Comparison of ENCODE assay signal across 31 cellular contexts in the genomic region with DNA sequence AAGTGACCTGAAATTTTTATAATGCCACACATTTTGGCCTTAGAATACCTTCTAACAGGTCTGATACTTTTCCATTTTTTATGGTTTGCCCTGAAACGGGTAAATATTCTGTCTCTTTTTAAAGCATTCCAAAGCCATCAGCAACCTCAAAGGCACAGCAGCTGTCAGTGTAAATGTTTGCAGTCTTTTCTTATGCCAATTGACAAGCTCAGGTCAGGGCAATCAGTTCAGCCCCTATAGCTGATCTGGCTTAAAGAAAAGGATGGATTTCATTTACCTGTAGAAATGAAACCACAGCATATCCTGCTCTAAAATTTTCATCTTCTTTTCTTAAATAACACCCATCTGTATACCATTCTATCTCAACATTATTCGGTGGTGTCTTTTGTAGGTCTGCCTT.
"Had no signal": no experiment of that assay in that cellular context is flagged by ENCODE, and none has a peak within 500 bp of the region (broad histone marks: within the 10 kb centered on the region; RNA-seq: fewer than 3 reads in every experiment).

No MANE protein-coding gene starts in this region.

- H3K4me3 Mint-ChIP-seq: dendritic cell treated with granulocyte-macrophage colony-stimulating factor and Interleukin-4, amounts not matched to agents 40 ng/mL and 50 ng/mL, for 4 days; effector memory CD8-positive, alpha-beta T cell; endodermal cell; immature natural killer cell; mesothelial cell of epicardium; naive B cell; naive thymus-derived CD8-positive, alpha-beta T cell had no signal

- H3K27ac ChIP-seq: colonic mucosa, epithelial cell of prostate, esophagus squamous epithelium, gastrocnemius medialis, heart right ventricle, hepatocyte, left ventricle myocardium inferior, lower lobe of right lung had no signal

- DNase-seq: colonic mucosa; cortex of kidney; effector CD8-positive, alpha-beta T cell; effector memory CD8-positive, alpha-beta T cell; endodermal cell; erythroblast; esophagus squamous epithelium; foreskin fibroblast; foreskin melanocyte; gastrocnemius medialis; glutamatergic neuron; head of caudate nucleus; heart right ventricle; hypothalamus; immature natural killer cell; islet precursor cell; kidney; kidney glomerular epithelial cell; left colon; left ventricle myocardium inferior; lower lobe of right lung; mesenchymal stem cell; mucosa of descending colon; naive B cell; naive thymus-derived CD8-positive, alpha-beta T cell had no signal

- H3K9me3 ChIP-seq: colonic mucosa, esophagus squamous epithelium, gastrocnemius medialis, heart right ventricle, left ventricle myocardium inferior, lower lobe of right lung, mucosa of descending colon had no signal

- H3K27ac Mint-ChIP-seq: dendritic cell treated with granulocyte-macrophage colony-stimulating factor and Interleukin-4, amounts not matched to agents 40 ng/mL and 50 ng/mL, for 4 days; effector memory CD8-positive, alpha-beta T cell; endodermal cell; immature natural killer cell; mesothelial cell of epicardium; naive B cell; naive thymus-derived CD8-positive, alpha-beta T cell had no signal

- H3K9me3 Mint-ChIP-seq: endodermal cell; immature natural killer cell; mesothelial cell of epicardium; naive thymus-derived CD8-positive, alpha-beta T cell had no signal

- H3K4me3 ChIP-seq: colonic mucosa, esophagus squamous epithelium, gastrocnemius medialis, heart right ventricle, hepatocyte, left ventricle myocardium inferior, lower lobe of right lung, mucosa of descending colon had no signal

- H3K4me1 Mint-ChIP-seq: endodermal cell; immature natural killer cell; mesothelial cell of epicardium; naive B cell; naive thymus-derived CD8-positive, alpha-beta T cell had no signal

- H3K4me1 ChIP-seq: colonic mucosa, esophagus squamous epithelium, gastrocnemius medialis, heart right ventricle, left ventricle myocardium inferior, lower lobe of right lung had no signal

- H3K27me3 Mint-ChIP-seq: dendritic cell treated with granulocyte-macrophage colony-stimulating factor and Interleukin-4, amounts not matched to agents 40 ng/mL and 50 ng/mL, for 4 days; effector memory CD8-positive, alpha-beta T cell; naive thymus-derived CD8-positive, alpha-beta T cell had no signal

- ATAC-seq: effector memory CD8-positive, alpha-beta T cell; esophagus mucosa; gastrocnemius medialis; heart right ventricle; left colon; left lobe of liver; lower lobe of right lung; mucosa of descending colon; naive thymus-derived CD8-positive, alpha-beta T cell had no signal

- H3K36me3 ChIP-seq: colonic mucosa, esophagus squamous epithelium, gastrocnemius medialis, heart right ventricle, left ventricle myocardium inferior, lower lobe of right lung had no signal

- H3K36me3 Mint-ChIP-seq: immature natural killer cell; mesothelial cell of epicardium; naive B cell; naive thymus-derived CD8-positive, alpha-beta T cell had no signal

- H3K27me3 ChIP-seq: colonic mucosa, esophagus squamous epithelium, gastrocnemius medialis, heart right ventricle, hepatocyte had no signal
